In genomic region chr1:115654125-115654524, GRCh38 we compare ENCODE assay signal across 23 cellular contexts. TPM values are rescaled to one million over a fixed set of nuclear protein-coding genes. Genes with fewer than 3 reads are reported as not detected.
DNase-seq lines count a peak whose midpoint lies in the region; ATAC-seq, FAIRE-seq and TF ChIP-seq lines count a peak whose summit lies in the region.
"Had no signal": no experiment of that assay in that cellular context is flagged by ENCODE, and none has a peak within 500 bp of the region (broad histone marks: within the 10 kb centered on the region; RNA-seq: fewer than 3 reads in every experiment).

No MANE protein-coding gene starts in this region.

- H3K4me3 ChIP-seq in AG04450 (ENCODE audit: low read depth, low read length) (no peak overlapping the region), Loucy (ENCODE audit: low read length, poor library complexity, severe bottlenecking) (no peak overlapping the region), K562 (no peak overlapping the region)
- H3K4me3 ChIP-seq: A549, HAP-1, transverse colon had no signal

- H3K4me3 Mint-ChIP-seq in mesothelial cell of epicardium = no peak overlapping the region
- H3K4me3 Mint-ChIP-seq: activated CD4-positive, alpha-beta memory T cell treated with anti-CD3 and anti-CD28 coated beads for 36 hours; activated naive CD4-positive, alpha-beta T cell treated with anti-CD3 and anti-CD28 coated beads for 36 hours; activated T-helper 1 cell treated with anti-CD3 and anti-CD28 coated beads, Interleukin-12 subunit alpha, Interleukin-12 subunit beta, Interleukin-2, Interleukin-4 antibody, amounts not matched to agents 30 ng/mL and 10 ng/mL and 1 ng/mL, durations not matched to agents 14 hours and 24 hours and 36 hours; CD8-positive, alpha-beta memory T cell had no signal

- TF ChIP-seq POLR2A in K562 (conservative IDR thresholded peaks at IDR 0.05) = no peak

- BruUV-seq in K562 (replicated peaks; lab: Mats Ljungman, UMichigan) = no TSS peak

- TF ChIP-seq RAD21 in K562 (CRISPR knock-in tag; conservative IDR thresholded peaks at IDR 0.05 in 1 of 2, IDR thresholded peaks at IDR 0.05 in 1 of 2) = no peak

- H3K9me3 ChIP-seq in AG04450 (ENCODE audit: control insufficient read depth, insufficient read depth, low read length) (no peaks in the 10 kb centered on the region), Loucy (ENCODE audit: insufficient read depth, low read depth, low read length) (no peaks in the 10 kb centered on the region), K562 (replicated peaks; ENCODE audit: control insufficient read depth, insufficient read depth, low read depth, low read length) (no peaks in the 10 kb centered on the region)
- H3K9me3 ChIP-seq: A549, HAP-1, transverse colon had no signal

- H3K9ac ChIP-seq in Loucy (ENCODE audit: low read depth, low read length, poor library complexity, severe bottlenecking) = peak overlapping the region; percentile 6
- peak overlapping the region in 1 of 2 experiments; percentile 39; a peak in 1 of 4 replicates for H3K9ac ChIP-seq in K562 (ENCODE audit: insufficient read depth in 1 of 2, low read depth in 2 of 2, low read length in 2 of 2)

- H2AFZ ChIP-seq in Loucy (ENCODE audit: low read length) (no peak overlapping the region), K562 (ENCODE audit: low read depth, low read length) (no peak overlapping the region)

- no peaks in the 10 kb centered on the region for H3K9me2 ChIP-seq in Loucy (replicated peaks; ENCODE audit: low read depth, low read length)

- H3K27ac ChIP-seq in AG04450 (ENCODE audit: low read depth, low read length) = peak overlapping the region; percentile 4
- H3K27ac ChIP-seq in K562 (ENCODE audit: extremely low read depth, low read depth, low read length) = no peak overlapping the region; the same call in 2 of the 3 replicates
- H3K27ac ChIP-seq: A549, brain microvascular endothelial cell, transverse colon had no signal

- in situ Hi-C loops in K562 (cut with MboI) = no loop called here

- H3F3A ChIP-seq in Loucy (ENCODE audit: low read depth) = 0 out of 2 replicates have a peak, but pooled peaks cover 3% of the 10 kb centered on the region

- H3K9me1 ChIP-seq in K562 (ENCODE audit: control insufficient read depth, insufficient read depth, low read length) = no peaks in the 10 kb centered on the region

- peaks cover 60% of the 10 kb centered on the region for H3K36me3 ChIP-seq in Loucy (ENCODE audit: insufficient read depth, low read length)
- H3K36me3 ChIP-seq in K562 (ENCODE audit: control insufficient read depth, insufficient read depth, low read length) = peaks cover 74% of the 10 kb centered on the region
- H3K36me3 ChIP-seq: transverse colon had no signal

- no peak for TF ChIP-seq EP300 in K562 (IDR thresholded peaks at IDR 0.05; ENCODE audit: low read length)

- WGBS in K562 (ENCODE audit: insufficient coverage, low coverage, missing lambda C conversion rate) = 93% methylated on average over 3 of the region's 3 CpGs

- TF ChIP-seq CTCF in AG04450 (IDR thresholded peaks at IDR 0.05; ENCODE audit: low read depth, low read length) = no peak
- no peak for TF ChIP-seq CTCF in Loucy (conservative IDR thresholded peaks at IDR 0.05; ENCODE audit: low read length)
- TF ChIP-seq CTCF in K562 (IDR thresholded peaks at IDR 0.05 in 2 of 3, conservative IDR thresholded peaks at IDR 0.05 in 1 of 3; ENCODE audit: insufficient read depth in 2 of 3, low read depth in 1 of 3, low read length in 3 of 3) = no peak
- no peak for TF ChIP-seq CTCF in mesothelial cell of epicardium (IDR thresholded peaks at IDR 0.05; ENCODE audit: unreplicated experiment)

- H3K36me3 Mint-ChIP-seq in mesothelial cell of epicardium = peaks cover 12% of the 10 kb centered on the region

- peak; percentile 45 for ATAC-seq in K562
- ATAC-seq: A549 had no signal

- intact Hi-C loops in K562 (cut with micrococcal nuclease) = no loop called here

- H3K4me1 ChIP-seq in Loucy (ENCODE audit: insufficient read depth, low read length, poor library complexity, severe bottlenecking) (peaks cover 64% of the 10 kb centered on the region), K562 (replicated peaks in 1 of 2; ENCODE audit: control insufficient read depth in 2 of 2, insufficient read depth in 2 of 2, low read length in 2 of 2) (peaks cover 34 to 49% of the 10 kb centered on the region in 2 experiments)
- H3K4me1 ChIP-seq: HAP-1 had no signal

- H3K9me3 Mint-ChIP-seq in mesothelial cell of epicardium = no peaks in the 10 kb centered on the region
- H3K9me3 Mint-ChIP-seq: activated CD4-positive, alpha-beta memory T cell treated with anti-CD3 and anti-CD28 coated beads for 36 hours; activated naive CD4-positive, alpha-beta T cell treated with anti-CD3 and anti-CD28 coated beads for 36 hours; activated T-helper 1 cell treated with anti-CD3 and anti-CD28 coated beads, Interleukin-12 subunit alpha, Interleukin-12 subunit beta, Interleukin-2, Interleukin-4 antibody, amounts not matched to agents 30 ng/mL and 10 ng/mL and 1 ng/mL, durations not matched to agents 14 hours and 24 hours and 36 hours; CD8-positive, alpha-beta memory T cell had no signal

- no peak for DNase-seq in AG04450 (ENCODE audit: low read depth, low spot score)
- peak; percentile 42 to 70 (median 46) for DNase-seq in K562 (ENCODE audit: extremely low read depth in 1 of 4, low spot score in 3 of 4)
- no peak for DNase-seq in mesothelial cell of epicardium (ENCODE audit: low spot score in 2 of 2, unreplicated experiment in 2 of 2)
- DNase-seq in NCI-H1092 treated with DMSO at 0.1 percent for 48 hours (lab: John Stamatoyannopoulos, UW) = no peak
- no peak for DNase-seq in NOMO-1 treated with DMSO at 0.1 percent for 48 hours (lab: John Stamatoyannopoulos, UW; ENCODE audit: unreplicated experiment)
- no peak for DNase-seq in NCI-H2107 treated with DMSO at 0.1 percent for 48 hours (lab: John Stamatoyannopoulos, UW; ENCODE audit: unreplicated experiment)
- no peak for DNase-seq in NCI-H2029 (lab: John Stamatoyannopoulos, UW)
- DNase-seq: activated CD4-positive, alpha-beta memory T cell treated with anti-CD3 and anti-CD28 coated beads for 36 hours; activated CD8-positive, alpha-beta memory T cell treated with anti-CD3 and anti-CD28 coated beads, Interleukin-2, amount 50 U/mL, for 4 hours; activated naive CD4-positive, alpha-beta T cell treated with anti-CD3 and anti-CD28 coated beads for 36 hours; brain microvascular endothelial cell; CD8-positive, alpha-beta memory T cell; DMS53; mammary epithelial cell; NCI-H1436; NCI-H774; stimulated activated CD8-positive, alpha-beta memory T cell treated with anti-CD3 and anti-CD28 coated beads, Interleukin-4, amount 100 ng/mL, for 48 hours; transverse colon had no signal

- H3K4me1 Mint-ChIP-seq in mesothelial cell of epicardium = peaks cover 52% of the 10 kb centered on the region

- H3K27ac Mint-ChIP-seq in mesothelial cell of epicardium = peak overlapping the region; percentile 33
- H3K27ac Mint-ChIP-seq: activated CD4-positive, alpha-beta memory T cell treated with anti-CD3 and anti-CD28 coated beads for 36 hours; activated naive CD4-positive, alpha-beta T cell treated with anti-CD3 and anti-CD28 coated beads for 36 hours; activated T-helper 1 cell treated with anti-CD3 and anti-CD28 coated beads, Interleukin-12 subunit alpha, Interleukin-12 subunit beta, Interleukin-2, Interleukin-4 antibody, amounts not matched to agents 30 ng/mL and 10 ng/mL and 1 ng/mL, durations not matched to agents 14 hours and 24 hours and 36 hours had no signal

- CTCF ChIA-PET in AG04450 (lab: Charles Lee) = interaction anchor here (0.9 to 4.7 kb wide), 3 partner anchors 8 to 53 kb away, joined by 3 to 16 read pairs (median 4); no protein-coding TSS in a partner anchor
- CTCF ChIA-PET in K562 (lab: Yijun Ruan, JAX; ENCODE audit: low intra/inter-chr PET ratio) = no interaction called here

- POLR2A ChIA-PET in AG04450 (lab: Yijun Ruan, JAX) = interaction anchor here (0.6 kb wide), 1 partner anchor 485 kb away, joined by 4 read pairs; no protein-coding TSS in a partner anchor
- POLR2A ChIA-PET in K562 (lab: Yijun Ruan, JAX) = interaction anchor here (0.6 to 3.3 kb wide), 3 partner anchors 12 to 177 kb away, joined by 3 to 16 read pairs (median 8); partner anchors contain the start of gene VANGL1

- no peaks in the 10 kb centered on the region for H3K27me3 Mint-ChIP-seq in mesothelial cell of epicardium (ENCODE audit: low read depth)
- H3K27me3 Mint-ChIP-seq: CD8-positive, alpha-beta memory T cell had no signal

- H3K4me2 ChIP-seq in Loucy (ENCODE audit: low read depth, low read length, poor library complexity, severe bottlenecking) (no peak overlapping the region), K562 (ENCODE audit: insufficient read depth, low read length) (no peak overlapping the region; the same call in 1 of the 2 replicates)
- H3K4me2 ChIP-seq: A549 had no signal

- FAIRE-seq in K562 (lab: Jason Lieb, UNC) = peak; percentile 65
- FAIRE-seq: A549, GM19239 had no signal

- H3K79me2 ChIP-seq in Loucy (ENCODE audit: insufficient read depth, low read length) (peaks cover 99% of the 10 kb centered on the region), K562 (ENCODE audit: control insufficient read depth, insufficient read depth, low read length) (peaks cover 73% of the 10 kb centered on the region)

- H3K27me3 ChIP-seq in AG04450 (ENCODE audit: control insufficient read depth, insufficient read depth, low read length) (no peaks in the 10 kb centered on the region), Loucy (ENCODE audit: insufficient read depth, low read length, poor library complexity, severe bottlenecking) (no peaks in the 10 kb centered on the region), K562 (ENCODE audit: control insufficient read depth in 2 of 2, insufficient read depth in 2 of 2, low read length in 2 of 2) (no peaks in the 10 kb centered on the region)
- H3K27me3 ChIP-seq: brain microvascular endothelial cell, transverse colon had no signal

- H4K20me1 ChIP-seq in Loucy (ENCODE audit: insufficient read depth, low read length, poor library complexity, severe bottlenecking) = peaks cover 14% of the 10 kb centered on the region
- H4K20me1 ChIP-seq in K562 (replicated peaks; ENCODE audit: control insufficient read depth, insufficient read depth, low read length) = no peaks in the 10 kb centered on the region

RNA-seq across cellular contexts. Expression of gene VANGL1, which starts 12.4 kb away (rescaled TPM):
- 7.8 and 8.2 TPM in 2 replicates for polyA plus RNA-seq in AG04450 (2011; rRNA removed)
- polyA minus RNA-seq in AG04450 (2011; rRNA and poly(A)+ RNA removed) = 11.2 and 12.6 TPM in 2 replicates
- 20.7 and 22.7 TPM in 2 replicates for total RNA-seq in K562 (2011; cell fraction: chromatin; rRNA removed; ENCODE audit: low replicate concordance)
- 13.6 and 15.0 TPM in 2 replicates for total RNA-seq in K562 (2011; cell fraction: nucleolus; rRNA removed)
- 17.8 and 20.5 TPM in 2 replicates for total RNA-seq in K562 (2011; cell fraction: nucleoplasm; rRNA removed)
- 5.9 and 9.2 TPM in 2 replicates for total RNA-seq in K562 (2014; rRNA removed)
- total RNA-seq in K562 (2014; rRNA removed; fragmentation: Illumina TruSeq; extraction: Trizol) = 9.3 and 10.4 TPM in 2 replicates
- total RNA-seq in K562 (2015; rRNA removed; fragmentation: Illumina TruSeq; extraction: Trizol) = 9.4 and 10.3 TPM in 2 replicates
- total RNA-seq in K562 (2021) = 12.7 and 12.9 TPM in 2 replicates
- polyA plus RNA-seq in K562 (2011; rRNA removed) = 8.6 and 9.6 TPM in 2 replicates
- 10.2 and 10.6 TPM in 2 replicates for polyA plus RNA-seq in K562 (2011; cell fraction: cytosol; rRNA removed)
- polyA plus RNA-seq in K562 (2011; cell fraction: nucleus; rRNA removed) = 8.4 and 10.9 TPM in 2 replicates
- 8.2 and 9.1 TPM in 2 replicates for polyA plus RNA-seq in K562 (2012)
- 11.1 and 12.8 TPM in 2 replicates for polyA plus RNA-seq in K562 (2014; fragmentation: Illumina TruSeq; extraction: Trizol)
- 1 to 10 TPM in 1 of 2 experiments, under 1 TPM in 1; 0.90 to 1.2 TPM for polyA plus RNA-seq in K562 (2014; fragmentation: Nextera tagmentation; extraction: Ambion mirVana)
- polyA plus RNA-seq in K562 (2014; rRNA removed) = 6.0 and 10.2 TPM in 2 replicates
- 10.1 and 10.6 TPM in 2 replicates for polyA minus RNA-seq in K562 (2011; rRNA and poly(A)+ RNA removed)
- polyA minus RNA-seq in K562 (2011; cell fraction: cytosol; rRNA and poly(A)+ RNA removed) = 4.4 and 7.1 TPM in 2 replicates
- 4.0 and 9.1 TPM in 2 replicates for polyA minus RNA-seq in K562 (2011; cell fraction: nucleus; rRNA and poly(A)+ RNA removed)
- 16.0 to 17.0 TPM (median 16.0 TPM) in 3 replicates for total RNA-seq in mesothelial cell of epicardium

Comparison
In these comparisons a context has a peak if more than half of its experiments do, and no peak if none do; other contexts are left out.
1. DNase-seq: peak in K562 (4 of 4); none in AG04450 (single experiment), mesothelial cell of epicardium (0 of 2), NCI-H1092 treated with DMSO at 0.1 percent for 48 hours (single experiment), NOMO-1 treated with DMSO at 0.1 percent for 48 hours (single experiment), NCI-H2107 treated with DMSO at 0.1 percent for 48 hours (single experiment) and NCI-H2029 (single experiment).